12 cellular contexts compared by ENCODE assay signal in the genomic region with DNA sequence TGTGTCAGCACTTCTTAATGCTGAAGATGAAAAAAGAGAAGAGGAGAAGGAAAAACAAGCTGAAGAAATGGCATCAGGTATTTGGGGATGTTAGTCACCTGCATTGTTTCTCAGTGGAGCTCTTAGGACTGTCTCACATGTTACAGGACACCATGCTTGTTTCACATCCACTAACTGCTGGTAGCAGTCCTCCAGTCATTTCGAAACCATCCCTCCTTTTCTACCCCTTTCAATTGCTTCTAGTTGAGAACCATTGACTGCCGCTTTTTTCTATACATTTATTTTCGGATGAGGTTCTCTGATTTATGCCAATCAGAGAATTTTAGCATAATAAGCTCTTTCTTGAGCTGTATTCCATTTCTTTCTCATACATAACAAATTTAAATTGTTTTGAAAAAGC. TPM values are rescaled to one million over a fixed set of nuclear protein-coding genes. Genes with fewer than 3 reads are reported as not detected.
DNase-seq lines count a peak whose midpoint lies in the region; ATAC-seq and TF ChIP-seq lines count a peak whose summit lies in the region.
"Had no signal": no experiment of that assay in that cellular context is flagged by ENCODE, and none has a peak within 500 bp of the region (broad histone marks: within the 10 kb centered on the region; RNA-seq: fewer than 3 reads in every experiment).

No MANE protein-coding gene starts in this region.

- peak overlapping the region; percentile 39 for H3K27ac Mint-ChIP-seq in activated CD8-positive, alpha-beta T cell treated with anti-CD3 and anti-CD28 coated beads for 36 hours
- peak overlapping the region in 2 of 7 donors; percentile 8 to 18 for H3K27ac Mint-ChIP-seq in CD14-positive monocyte
- H3K27ac Mint-ChIP-seq: activated CD4-positive, alpha-beta T cell treated with anti-CD3 and anti-CD28 coated beads, Interleukin-2, amount 10 ng/mL, durations not matched to agents 24 days and 14 days had no signal

- H3K36me3 Mint-ChIP-seq in activated CD8-positive, alpha-beta T cell treated with anti-CD3 and anti-CD28 coated beads for 36 hours (ENCODE audit: low read depth) = peaks cover 50% of the 10 kb centered on the region
- peaks cover 52 to 59% of the 10 kb centered on the region in 2 donors for H3K36me3 Mint-ChIP-seq in CD14-positive monocyte

- no peaks in the 10 kb centered on the region for H3K27me3 Mint-ChIP-seq in activated CD8-positive, alpha-beta T cell treated with anti-CD3 and anti-CD28 coated beads for 36 hours
- no peaks in the 10 kb centered on the region for H3K27me3 Mint-ChIP-seq in CD14-positive monocyte (ENCODE audit: low read depth in 3 of 3)
- H3K27me3 Mint-ChIP-seq: activated CD4-positive, alpha-beta T cell treated with anti-CD3 and anti-CD28 coated beads, Interleukin-2, amount 10 ng/mL, durations not matched to agents 24 days and 14 days had no signal

- POLR2A ChIA-PET in activated CD8-positive, alpha-beta T cell treated with anti-CD3 and anti-CD28 coated beads for 36 hours (lab: Charles Lee) = no interaction called here

- CTCF ChIA-PET in activated CD8-positive, alpha-beta T cell treated with anti-CD3 and anti-CD28 coated beads for 36 hours (lab: Charles Lee) = interaction anchor here (0.8 to 3.5 kb wide), 10 partner anchors 17 to 245 kb away, joined by 3 to 28 read pairs (median 8); no protein-coding TSS in a partner anchor

- H3K4me1 Mint-ChIP-seq in activated CD8-positive, alpha-beta T cell treated with anti-CD3 and anti-CD28 coated beads for 36 hours (ENCODE audit: low read depth) = peaks cover 26% of the 10 kb centered on the region
- peaks cover 5% of the 10 kb centered on the region for H3K4me1 Mint-ChIP-seq in CD14-positive monocyte
- H3K4me1 Mint-ChIP-seq: neural crest cell had no signal

- no peak for TF ChIP-seq CTCF in activated CD8-positive, alpha-beta T cell treated with anti-CD3 and anti-CD28 coated beads for 36 hours (IDR thresholded peaks at IDR 0.05)
- TF ChIP-seq CTCF in CD14-positive monocyte (IDR thresholded peaks at IDR 0.05) = no peak

- ATAC-seq in GM18511 (IDR thresholded peaks at IDR 0.05; ENCODE audit: unreplicated experiment) = peak; percentile 100
- peak; percentile 100 for ATAC-seq in GM21360 (IDR thresholded peaks at IDR 0.05; ENCODE audit: unreplicated experiment)
- ATAC-seq in HG03097 (IDR thresholded peaks at IDR 0.05; ENCODE audit: low FRiP score, unreplicated experiment) = peak; percentile 97
- peak; percentile 83 for ATAC-seq in activated CD8-positive, alpha-beta T cell treated with anti-CD3 and anti-CD28 coated beads for 36 hours

- intact Hi-C loops in activated CD8-positive, alpha-beta T cell treated with anti-CD3 and anti-CD28 coated beads for 36 hours (cut with micrococcal nuclease) = no loop called here
- intact Hi-C loops in CD14-positive monocyte (cut with micrococcal nuclease) = no loop called here

- H3K9me3 Mint-ChIP-seq in activated CD8-positive, alpha-beta T cell treated with anti-CD3 and anti-CD28 coated beads for 36 hours = no peaks in the 10 kb centered on the region
- peaks cover 0 to 1% (median 0%) of the 10 kb centered on the region in 7 donors for H3K9me3 Mint-ChIP-seq in CD14-positive monocyte
- H3K9me3 Mint-ChIP-seq: neural crest cell had no signal

- no peak for DNase-seq in activated CD8-positive, alpha-beta T cell treated with anti-CD3 and anti-CD28 coated beads for 36 hours
- DNase-seq in stimulated activated CD4-positive, alpha-beta T cell treated with anti-CD3 and anti-CD28 coated beads, Interleukin-1b, Interleukin-23, amount 100 ng/mL, for 48 hours = no peak
- no peak for DNase-seq in CD14-positive monocyte (ENCODE audit: low spot score)
- DNase-seq in effector CD4-positive, alpha-beta T cell = no peak
- no peak for DNase-seq in GDM1 (lab: John Stamatoyannopoulos, UW)
- DNase-seq: activated CD4-positive, alpha-beta T cell treated with anti-CD3 and anti-CD28 coated beads, Interleukin-2, amount 10 ng/mL, durations not matched to agents 24 days and 14 days; DMS79 treated with DMSO at 0.1 percent for 48 hours; NCI-H82 had no signal

- no peak overlapping the region for H3K4me3 Mint-ChIP-seq in activated CD8-positive, alpha-beta T cell treated with anti-CD3 and anti-CD28 coated beads for 36 hours
- no peak overlapping the region for H3K4me3 Mint-ChIP-seq in CD14-positive monocyte
- H3K4me3 Mint-ChIP-seq: activated CD4-positive, alpha-beta T cell treated with anti-CD3 and anti-CD28 coated beads, Interleukin-2, amount 10 ng/mL, durations not matched to agents 24 days and 14 days; neural crest cell had no signal

RNA-seq across cellular contexts. Expression of a gene that starts 21.5 kb away (rescaled TPM):
- 10 to 100 TPM; 29.8 to 32.9 TPM for total RNA-seq in activated CD8-positive, alpha-beta T cell treated with anti-CD3 and anti-CD28 coated beads for 36 hours
- 10 to 100 TPM; 50.2 to 54.7 TPM for polyA plus RNA-seq in CD14-positive monocyte

RNA-seq across cellular contexts. Expression of a gene that starts 51.2 kb away (rescaled TPM):
- total RNA-seq in activated CD8-positive, alpha-beta T cell treated with anti-CD3 and anti-CD28 coated beads for 36 hours = 100 to 1,000 TPM; 102 to 108 TPM
- 1 to 10 TPM; 3.0 to 9.8 TPM for polyA plus RNA-seq in CD14-positive monocyte
